Comparison of ENCODE assay signal across 27 cellular contexts in genomic region chr13:33319859-33320258, GRCh38.
"Had no signal": no experiment of that assay in that cellular context is flagged by ENCODE, and none has a peak within 500 bp of the region (broad histone marks: within the 10 kb centered on the region; RNA-seq: fewer than 3 reads in every experiment).

No MANE protein-coding gene starts in this region.

- H3K4me3 ChIP-seq: PC-9 had no signal

- H3K36me3 ChIP-seq: brain microvascular endothelial cell had no signal

- H3K27ac ChIP-seq: brain microvascular endothelial cell, KMS-11, PC-9 had no signal

- DNase-seq: activated CD4-positive, alpha-beta T cell treated with anti-CD3 and anti-CD28 coated beads, Interleukin-2, amount 10 ng/mL, durations not matched to agents 24 days and 14 days; activated CD4-positive, alpha-beta T cell treated with anti-CD3 and anti-CD28 coated beads, Interleukin-2, amount 50 U/mL, for 4 hours; activated CD8-positive, alpha-beta T cell treated with anti-CD3 and anti-CD28 coated beads for 36 hours; activated effector memory CD4-positive, alpha-beta T cell treated with anti-CD3 and anti-CD28 coated beads, Interleukin-2, amount 50 U/mL, for 16 hours; activated naive CD4-positive, alpha-beta T cell; activated naive CD4-positive, alpha-beta T cell treated with anti-CD3 and anti-CD28 coated beads, Interleukin-2, amount 50 U/mL, for 16 hours; activated naive CD8-positive, alpha-beta T cell treated with anti-CD3 and anti-CD28 coated beads for 36 hours; activated T-cell treated with anti-CD3 and anti-CD28 coated beads, Interleukin-2, amount 50 U/mL, for 1 hour; activated T-cell treated with anti-CD3 and anti-CD28 coated beads, Interleukin-2, amount 50 U/mL, for 72 hours; amniotic stem cell; aorta; brain microvascular endothelial cell; central memory CD4-positive, alpha-beta T cell; MM.1S; NCI-H187 treated with DMSO at 0.1 percent for 48 hours; NCI-H2081 treated with DMSO at 0.1 percent for 48 hours; NCI-H2171; NCI-H510A; NCI-H526; PC-9; Right ventricle myocardium superior; SW 1271; T-helper 1 cell; T-helper 2 cell; T-helper 9 cell had no signal

- FAIRE-seq: colon had no signal
